In genomic region chr16:58411736-58412614, GRCh38 we compare ENCODE assay signal across 20 cellular contexts. TPM values are rescaled to one million over a fixed set of nuclear protein-coding genes. Genes with fewer than 3 reads are reported as not detected.
DNase-seq lines count a peak whose midpoint lies in the region; ATAC-seq and TF ChIP-seq lines count a peak whose summit lies in the region.
"Had no signal": no experiment of that assay in that cellular context is flagged by ENCODE, and none has a peak within 500 bp of the region (broad histone marks: within the 10 kb centered on the region; RNA-seq: fewer than 3 reads in every experiment).

No MANE protein-coding gene starts in this region.

- DNase-seq in MV-4-11 (lab: John Stamatoyannopoulos, UW) = peak; percentile 47
- peak in 13 of 61 donors; percentile 21 to 80 (median 43) for DNase-seq in caudate nucleus (lab: John Stamatoyannopoulos, UW)
- DNase-seq in kidney tubule cell (ENCODE audit: low spot score) = peak; percentile 35
- DNase-seq in thyroid gland = no peak
- DNase-seq: activated naive CD8-positive, alpha-beta T cell treated with anti-CD3 and anti-CD28 coated beads for 36 hours; activated T-cell treated with anti-CD3 and anti-CD28 coated beads, Interleukin-2, amount 50 U/mL, for 72 hours; C1 segment of cervical spinal cord; effector memory CD4-positive, alpha-beta T cell; NCI-H1436; NCI-H446 treated with DMSO at 0.1 percent for 48 hours; pancreas; stimulated activated CD4-positive, alpha-beta T cell treated with anti-CD3 and anti-CD28 coated beads, Interleukin-4, amount 100 ng/mL, for 4 hours; transverse colon had no signal

- no peak for ATAC-seq in HG02973 (IDR thresholded peaks at IDR 0.05; ENCODE audit: unreplicated experiment)
- no peak for ATAC-seq in HG02884 (IDR thresholded peaks at IDR 0.05; ENCODE audit: unreplicated experiment)
- no peak for ATAC-seq in GM18867 (IDR thresholded peaks at IDR 0.05; ENCODE audit: unreplicated experiment)
- ATAC-seq: activated T-cell treated with anti-CD3 and anti-CD28 coated beads, Interleukin-2, amount 50 U/mL, for 72 hours; pancreas had no signal

- no peaks in the 10 kb centered on the region for H3K36me3 ChIP-seq in DOHH2 (ENCODE audit: control insufficient read depth, low read length)
- H3K36me3 ChIP-seq in thyroid gland = no peaks in the 10 kb centered on the region
- H3K36me3 ChIP-seq: pancreas, transverse colon had no signal

- peaks cover 53% of the 10 kb centered on the region for H3K4me1 ChIP-seq in DOHH2 (ENCODE audit: control insufficient read depth, low read length)
- H3K4me1 ChIP-seq in thyroid gland = peaks cover 6 to 13% of the 10 kb centered on the region in 2 donors
- H3K4me1 ChIP-seq: pancreas, transverse colon had no signal

- intact Hi-C loops in thyroid gland (cut with DNase I) = no loop called here

- H3K4me3 ChIP-seq in DOHH2 (ENCODE audit: low read length) (no peak overlapping the region), thyroid gland (replicated peaks in 1 of 3) (no peak overlapping the region)
- H3K4me3 ChIP-seq: pancreas, SK-N-MC, skin epidermis, transverse colon had no signal

- no peaks in the 10 kb centered on the region for H4K20me1 ChIP-seq in DOHH2 (ENCODE audit: control insufficient read depth, insufficient read depth, low read depth, low read length)

- H3K27me3 ChIP-seq in DOHH2 (ENCODE audit: control insufficient read depth, low read length) (no peaks in the 10 kb centered on the region), thyroid gland (no peaks in the 10 kb centered on the region)
- H3K27me3 ChIP-seq: pancreas, transverse colon had no signal

- H3K27ac ChIP-seq in DOHH2 (ENCODE audit: low read depth, low read length) (no peak overlapping the region), caudate nucleus (ENCODE audit: low read depth, low read length) (peak overlapping the region; percentile 52), thyroid gland (no peak overlapping the region)
- H3K27ac ChIP-seq: KMS-11, pancreas, SK-N-MC, skin epidermis, transverse colon had no signal

- TF ChIP-seq POLR2A in thyroid gland (IDR thresholded peaks at IDR 0.05) = no peak

- H3K9me2 ChIP-seq in DOHH2 (replicated peaks; ENCODE audit: control insufficient read depth, low read length) = no peaks in the 10 kb centered on the region

- H3K4me2 ChIP-seq in DOHH2 (ENCODE audit: low read length) = 0 out of 2 replicates have a peak overlapping the region, but pooled peaks have one; percentile 4
- H3K4me2 ChIP-seq: KMS-11 had no signal

- no peaks in the 10 kb centered on the region for H3K9me3 ChIP-seq in DOHH2 (ENCODE audit: control insufficient read depth, insufficient read depth, low read length)
- H3K9me3 ChIP-seq in thyroid gland = no peaks in the 10 kb centered on the region
- H3K9me3 ChIP-seq: pancreas, transverse colon had no signal

- no peak for TF ChIP-seq CTCF in DOHH2 (IDR thresholded peaks at IDR 0.05; ENCODE audit: low read depth, low read length, poor library complexity, severe bottlenecking)
- no peak for TF ChIP-seq CTCF in thyroid gland (IDR thresholded peaks at IDR 0.05)

- 90 to 92% methylated on average over 7 of the region's 7 CpGs for WGBS in thyroid gland, 2 donors

- H3K79me2 ChIP-seq in DOHH2 (ENCODE audit: control insufficient read depth, low read length) = no peaks in the 10 kb centered on the region

- H3F3A ChIP-seq in DOHH2 (ENCODE audit: control insufficient read depth, insufficient read depth) = peaks cover 10% of the 10 kb centered on the region

RNA-seq across cellular contexts. Expression of gene GINS3, which starts 19.7 kb away (rescaled TPM):
- 1 to 10 TPM; 1.5 to 5.8 (median 3.4) TPM for total RNA-seq in thyroid gland

Comparison
In these comparisons a context has a peak if more than half of its experiments do, and no peak if none do; other contexts are left out.
1. DNase-seq: peak in MV-4-11 (single experiment) and kidney tubule cell (single experiment); none in thyroid gland (0 of 2).